ENCODE assay signal across 8 cellular contexts in the genomic region with DNA sequence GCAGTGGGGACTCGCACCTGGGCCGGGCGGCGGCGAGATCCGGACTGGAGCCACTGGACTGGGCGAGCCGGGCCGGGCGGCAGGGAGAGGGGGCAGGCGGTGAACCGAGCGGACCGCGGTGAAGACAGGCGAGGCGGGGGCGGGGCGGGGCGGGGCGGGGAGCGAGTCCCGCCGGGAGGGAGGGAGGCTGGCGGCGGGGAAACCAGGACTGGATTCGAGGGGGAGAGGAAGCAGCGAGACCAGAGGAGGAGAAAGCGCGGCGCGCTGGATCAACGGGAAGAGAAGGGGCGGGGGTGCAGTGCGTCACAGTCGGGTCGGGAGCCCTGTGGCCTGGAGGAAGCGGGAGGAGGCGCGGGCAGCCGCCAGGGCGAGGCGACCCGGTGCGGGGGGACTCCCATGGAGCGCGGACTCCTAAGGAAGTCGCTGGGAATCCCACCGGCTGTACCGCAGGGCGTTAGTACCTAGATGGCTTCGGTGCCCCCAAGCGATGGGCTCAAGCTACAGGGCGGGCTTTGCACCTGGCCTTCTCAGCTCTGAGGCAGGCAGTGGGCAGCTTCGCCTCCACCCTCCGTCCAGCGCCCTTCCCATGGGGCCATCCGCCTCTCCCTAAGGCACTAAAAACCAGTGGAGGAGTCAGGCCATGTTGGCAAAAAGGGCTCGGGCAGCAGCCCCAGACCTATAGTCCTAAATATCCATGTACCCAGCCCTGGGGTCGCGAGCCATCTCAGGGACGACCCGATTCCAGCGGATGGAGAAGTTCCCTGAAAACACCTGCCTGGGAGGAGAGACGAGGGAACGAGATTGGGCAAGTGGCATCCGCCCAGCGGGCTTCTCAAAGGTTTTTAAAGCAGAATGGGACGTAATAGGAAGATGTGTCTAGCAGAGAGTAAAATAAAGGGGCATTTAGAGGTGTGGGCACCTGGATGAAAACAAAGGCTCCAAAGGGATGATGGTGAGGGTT. TPM values are rescaled to one million over a fixed set of nuclear protein-coding genes. Genes with fewer than 3 reads are reported as not detected.
A peak's percentile ranks its signal among the peaks of the same experiment; 100 is the strongest.
DNase-seq lines count a peak whose midpoint lies in the region; ATAC-seq, FAIRE-seq and TF ChIP-seq lines count a peak whose summit lies in the region.

A gene (minus strand): TSS at position 126 of the 961 bp plus-strand sequence. CDS start 233 bp downstream, outside the sequence.

- intact Hi-C loops in psoas muscle (cut with DNase I) = no loop called here

- no peak for TF ChIP-seq CTCF in psoas muscle (IDR thresholded peaks at IDR 0.05)

- CTCF ChIA-PET in HEK293T (lab: Yijun Ruan, JAX) = no interaction called here

- H3K27me3 ChIP-seq in psoas muscle (ENCODE audit: insufficient read depth in 3 of 3, low read length in 2 of 3) = peaks cover 0 to 8% (median 0%) of the 10 kb centered on the region in 3 donors

- no peak for FAIRE-seq in RCC 7860 (lab: Jason Lieb, UNC)

- peak within 1 kb of the TSS; percentile 84 for H3K27ac ChIP-seq in angular gyrus (ENCODE audit: low read depth, low read length)
- peak within 1 kb of the TSS; percentile 41 for H3K27ac ChIP-seq in psoas muscle

- H3K9me3 ChIP-seq in psoas muscle = no peaks in the 10 kb centered on the region

- H3K36me3 ChIP-seq in psoas muscle (ENCODE audit: insufficient read depth in 1 of 2, low read depth in 1 of 2) = no peaks in the 10 kb centered on the region

- peak; percentile 68 for DNase-seq in AG20443 (ENCODE audit: low spot score)
- peak; percentile 87 for DNase-seq in HEK293T (ENCODE audit: extremely low spot score)
- peak; percentile 98 for DNase-seq in NCI-H69 (lab: John Stamatoyannopoulos, UW)
- DNase-seq in hippocampal formation (lab: John Stamatoyannopoulos, UW) = peak; percentile 46 to 57
- DNase-seq in psoas muscle = peak; percentile 74 to 86
- no peak for DNase-seq in RCC 7860 (ENCODE audit: low spot score)
- DNase-seq in KG1 (lab: John Stamatoyannopoulos, UW) = no peak

- ATAC-seq in psoas muscle = peak; percentile 62 to 82 (median 69)

- peaks cover 5% of the 10 kb centered on the region for H3K4me1 ChIP-seq in psoas muscle

- 5 to 12% (median 6%) methylated on average over 44 to 68 of the region's 69 CpGs for WGBS in psoas muscle, 3 donors

- H3K4me3 ChIP-seq in psoas muscle = peak within 1 kb of the TSS; percentile 79

- POLR2A ChIA-PET in HEK293T (lab: Yijun Ruan, JAX) = interaction anchor here (0.9 to 2.1 kb wide), 4 partner anchors 9 to 50 kb away, joined by 3 to 8 read pairs (median 4); no protein-coding TSS in a partner anchor

TF ChIP-seq in HEK293T, 16 proteins besides CTCF, POLR2A, EP300 and RAD21:
- TF ChIP-seq TARDBP (IDR thresholded peaks at IDR 0.05) (no peak), LEF1 (IDR thresholded peaks at IDR 0.05; ENCODE audit: borderline replicate concordance) (no peak)
- TF ChIP-seq, protein P1, sequence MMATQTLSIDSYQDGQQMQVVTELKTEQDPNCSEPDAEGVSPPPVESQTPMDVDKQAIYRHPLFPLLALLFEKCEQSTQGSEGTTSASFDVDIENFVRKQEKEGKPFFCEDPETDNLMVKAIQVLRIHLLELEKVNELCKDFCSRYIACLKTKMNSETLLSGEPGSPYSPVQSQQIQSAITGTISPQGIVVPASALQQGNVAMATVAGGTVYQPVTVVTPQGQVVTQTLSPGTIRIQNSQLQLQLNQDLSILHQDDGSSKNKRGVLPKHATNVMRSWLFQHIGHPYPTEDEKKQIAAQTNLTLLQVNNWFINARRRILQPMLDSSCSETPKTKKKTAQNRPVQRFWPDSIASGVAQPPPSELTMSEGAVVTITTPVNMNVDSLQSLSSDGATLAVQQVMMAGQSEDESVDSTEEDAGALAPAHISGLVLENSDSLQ (IDR thresholded peaks at IDR 0.05) = no peak
TF ChIP-seq in HEK293T: peak in this region for 0.

RNA-seq across cellular contexts. Expression of the gene that starts here (rescaled TPM):
- under 1 TPM; 0.28 to 0.80 (median 0.64) TPM for total RNA-seq in psoas muscle
- polyA plus RNA-seq in psoas muscle = under 1 TPM; 0.03 to 0.14 (median 0.09) TPM

Comparison
In these comparisons a context has a peak if more than half of its experiments do, and no peak if none do; other contexts are left out.
1. Peak in DNase-seq, ATAC-seq, H3K4me3 ChIP-seq and H3K27ac ChIP-seq in psoas muscle; RNA of the gene not detected or under 1 TPM.
2. DNase-seq: peak in AG20443 (single experiment), HEK293T (single experiment), NCI-H69 (single experiment) and hippocampal formation (2 of 2); none in RCC 7860 (single experiment) and KG1 (single experiment).